In genomic region chr2:63058742-63059433, GRCh38 we compare ENCODE assay signal across 9 cellular contexts. TPM values are rescaled to one million over a fixed set of nuclear protein-coding genes. Genes with fewer than 3 reads are reported as not detected.
DNase-seq lines count a peak whose midpoint lies in the region; ATAC-seq, FAIRE-seq and TF ChIP-seq lines count a peak whose summit lies in the region.
"Had no signal": no experiment of that assay in that cellular context is flagged by ENCODE, and none has a peak within 500 bp of the region (broad histone marks: within the 10 kb centered on the region; RNA-seq: fewer than 3 reads in every experiment).

No MANE protein-coding gene starts in this region.

- no peak for TF ChIP-seq CTCF in ascending aorta (IDR thresholded peaks at IDR 0.05)
- no peak for TF ChIP-seq CTCF in lung (IDR thresholded peaks at IDR 0.05; ENCODE audit: control extremely low read depth, extremely low read depth)

- peaks cover 83% of the 10 kb centered on the region for H3K27me3 Mint-ChIP-seq in activated CD4-positive, alpha-beta T cell treated with anti-CD3 and anti-CD28 coated beads, Interleukin-2, amount 10 ng/mL, durations not matched to agents 24 days and 14 days

- peaks cover 13% of the 10 kb centered on the region for H3K36me3 Mint-ChIP-seq in activated CD4-positive, alpha-beta T cell treated with anti-CD3 and anti-CD28 coated beads, Interleukin-2, amount 10 ng/mL, durations not matched to agents 24 days and 14 days (ENCODE audit: low read depth)

- no peak overlapping the region for H3K9ac ChIP-seq in subcutaneous abdominal adipose tissue (ENCODE audit: low read length in 5 of 5)

- intact Hi-C loops in activated CD4-positive, alpha-beta T cell treated with anti-CD3 and anti-CD28 coated beads, Interleukin-2, amount 10 ng/mL, durations not matched to agents 24 days and 14 days (cut with micrococcal nuclease) = loop anchor here (1.0 to 10.0 kb wide), 2 partner anchors 10 to 354 kb away; partner anchors contain the start of gene EHBP1
- intact Hi-C loops in ascending aorta (cut with DNase I) = no loop called here

- peaks cover 32% of the 10 kb centered on the region for H3K27me3 ChIP-seq in ascending aorta
- H3K27me3 ChIP-seq in lung (ENCODE audit: control insufficient read depth, insufficient read depth) = peaks cover 8% of the 10 kb centered on the region
- peaks cover 57 to 84% (median 73%) of the 10 kb centered on the region in 5 donors for H3K27me3 ChIP-seq in subcutaneous abdominal adipose tissue (ENCODE audit: control insufficient read depth in 5 of 5, insufficient read depth in 4 of 5, low read length in 5 of 5)

- H3K4me1 Mint-ChIP-seq in activated CD4-positive, alpha-beta T cell treated with anti-CD3 and anti-CD28 coated beads, Interleukin-2, amount 10 ng/mL, durations not matched to agents 24 days and 14 days = peaks cover 37% of the 10 kb centered on the region

- no peak overlapping the region for H3K27ac ChIP-seq in ascending aorta
- H3K27ac ChIP-seq in lung (ENCODE audit: low read depth in 1 of 2, low read length in 1 of 2) = no peak overlapping the region
- no peak overlapping the region for H3K27ac ChIP-seq in subcutaneous abdominal adipose tissue (ENCODE audit: low read depth, low read length)

- 5 to 7% methylated on average over 52 to 58 of the region's 58 CpGs for WGBS in lung, 2 donors

- H3K4me1 ChIP-seq in ascending aorta (peaks cover 14 to 28% of the 10 kb centered on the region in 2 donors), lung (ENCODE audit: control insufficient read depth in 2 of 2, insufficient read depth in 2 of 2, low read length in 2 of 2) (peaks cover 10 to 37% of the 10 kb centered on the region in 2 donors), subcutaneous abdominal adipose tissue (ENCODE audit: control insufficient read depth in 5 of 5, insufficient read depth in 5 of 5, low read length in 5 of 5) (peaks cover 4 to 58% (median 49%) of the 10 kb centered on the region in 5 donors)

- H3K9me3 ChIP-seq in ascending aorta = no peaks in the 10 kb centered on the region
- peaks cover 0 to 37% of the 10 kb centered on the region in 2 donors for H3K9me3 ChIP-seq in lung (ENCODE audit: control insufficient read depth in 2 of 2, insufficient read depth in 1 of 2, low read length in 1 of 2)
- peaks cover 0 to 6% (median 0%) of the 10 kb centered on the region in 5 donors for H3K9me3 ChIP-seq in subcutaneous abdominal adipose tissue (ENCODE audit: control insufficient read depth in 5 of 5, low read length in 5 of 5)

- peak; percentile 57 for DNase-seq in activated CD4-positive, alpha-beta T cell treated with anti-CD3 and anti-CD28 coated beads, Interleukin-2, amount 10 ng/mL, durations not matched to agents 24 days and 14 days
- DNase-seq in activated CD4-positive, alpha-beta T cell treated with anti-CD3 and anti-CD28 coated beads, Interleukin-2, amount 50 U/mL, for 48 hours = no peak
- DNase-seq in ascending aorta (ENCODE audit: low spot score in 2 of 2) (no peak), lung (ENCODE audit: low spot score) (no peak), frontal cortex (ENCODE audit: low spot score in 2 of 2) (no peak), putamen (ENCODE audit: low spot score) (no peak), NCI-H2029 (lab: John Stamatoyannopoulos, UW) (no peak)
- DNase-seq: NCI-H748 treated with DMSO at 0.1 percent for 48 hours had no signal

- no peak for FAIRE-seq in frontal cortex (lab: Jason Lieb, UNC)

- H3K9me3 Mint-ChIP-seq in activated CD4-positive, alpha-beta T cell treated with anti-CD3 and anti-CD28 coated beads, Interleukin-2, amount 10 ng/mL, durations not matched to agents 24 days and 14 days = peaks cover 18% of the 10 kb centered on the region

- no peak overlapping the region for H3K27ac Mint-ChIP-seq in activated CD4-positive, alpha-beta T cell treated with anti-CD3 and anti-CD28 coated beads, Interleukin-2, amount 10 ng/mL, durations not matched to agents 24 days and 14 days

- H3K4me3 Mint-ChIP-seq in activated CD4-positive, alpha-beta T cell treated with anti-CD3 and anti-CD28 coated beads, Interleukin-2, amount 10 ng/mL, durations not matched to agents 24 days and 14 days = peak overlapping the region; percentile 70

- H3K36me3 ChIP-seq in ascending aorta (no peaks in the 10 kb centered on the region), lung (ENCODE audit: control insufficient read depth in 2 of 2, insufficient read depth in 2 of 2, low read length in 2 of 2) (no peaks in the 10 kb centered on the region), subcutaneous abdominal adipose tissue (ENCODE audit: control insufficient read depth in 5 of 5, insufficient read depth in 5 of 5, low read length in 5 of 5) (no peaks in the 10 kb centered on the region)

- ATAC-seq in lung (ENCODE audit: insufficient read depth, low FRiP score) = peak; percentile 10

- H3K4me3 ChIP-seq in ascending aorta (peak overlapping the region; percentile 21 to 33), lung (no peak overlapping the region), subcutaneous abdominal adipose tissue (ENCODE audit: low read depth in 1 of 5, low read length in 5 of 5) (peak overlapping the region in 4 of 5 donors; percentile 30 to 56 (median 42))

RNA-seq across cellular contexts. Expression of gene OTX1, which starts 8.3 kb away (rescaled TPM):
- total RNA-seq in activated CD4-positive, alpha-beta T cell treated with anti-CD3 and anti-CD28 coated beads, Interleukin-2, amount 10 ng/mL, durations not matched to agents 24 days and 14 days = not detected in 2 replicates
- not detected for total RNA-seq in ascending aorta
- total RNA-seq in lung = 1 to 10 TPM in 1 of 2 donors, under 1 TPM in 1; 0.11 to 1.0 TPM
- under 1 TPM; 0.30 to 0.39 TPM for polyA plus RNA-seq in lung
- 0.82 TPM for total RNA-seq in frontal cortex
